ENCODE assay signal across 22 cellular contexts in the genomic region with DNA sequence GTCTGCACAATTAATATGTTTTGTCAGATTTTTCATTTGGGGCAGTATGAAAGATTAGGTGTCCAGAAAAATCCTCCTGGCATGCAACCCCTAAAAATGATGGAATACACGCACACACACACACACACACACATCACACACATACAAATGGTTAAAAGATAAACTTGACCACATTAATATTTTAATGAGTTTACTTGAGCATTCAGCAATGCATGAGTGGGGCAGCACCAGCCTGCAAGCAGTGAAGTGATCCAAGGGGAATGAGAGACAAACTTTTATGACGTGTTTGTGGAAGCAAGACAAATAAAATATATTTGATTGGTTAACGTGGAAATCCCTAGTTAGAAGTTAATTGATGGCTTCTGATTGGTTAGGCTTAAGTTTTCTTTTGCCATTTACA. TPM values are rescaled to one million over a fixed set of nuclear protein-coding genes. Genes with fewer than 3 reads are reported as not detected.
DNase-seq lines count a peak whose midpoint lies in the region; ATAC-seq and TF ChIP-seq lines count a peak whose summit lies in the region.
"Had no signal": no experiment of that assay in that cellular context is flagged by ENCODE, and none has a peak within 500 bp of the region (broad histone marks: within the 10 kb centered on the region; RNA-seq: fewer than 3 reads in every experiment).

No MANE protein-coding gene starts in this region.

- TF ChIP-seq CTCF in 22Rv1 (IDR thresholded peaks at IDR 0.05) (no peak), fibroblast of the aortic adventitia (IDR thresholded peaks at IDR 0.05; ENCODE audit: insufficient read depth, low read length) (no peak), nephron (IDR thresholded peaks at IDR 0.05; ENCODE audit: unreplicated experiment in 3 of 3) (no peak), Calu3 (IDR thresholded peaks at IDR 0.05; ENCODE audit: unreplicated experiment) (no peak), upper lobe of left lung (IDR thresholded peaks at IDR 0.05) (no peak)

- no peak for ATAC-seq in HG03354 (IDR thresholded peaks at IDR 0.05; ENCODE audit: poor library complexity, severe bottlenecking, unreplicated experiment)
- ATAC-seq in upper lobe of left lung (ENCODE audit: low FRiP score in 2 of 2) = no peak

- no peak for TF ChIP-seq EP300 in upper lobe of left lung (IDR thresholded peaks at IDR 0.05)

- H3K4me1 ChIP-seq in upper lobe of left lung = no peaks in the 10 kb centered on the region
- H3K4me1 ChIP-seq: BE2C had no signal

- H3K27me3 ChIP-seq in upper lobe of left lung = no peaks in the 10 kb centered on the region
- H3K27me3 ChIP-seq: BE2C, MG63 had no signal

- no peak overlapping the region for H3K4me3 ChIP-seq in fibroblast of the aortic adventitia (ENCODE audit: low read depth, low read length)
- no peak overlapping the region for H3K4me3 ChIP-seq in upper lobe of left lung
- H3K4me3 ChIP-seq: MG63 had no signal

- 64 to 68% methylated on average over 3 of the region's 3 CpGs for WGBS in upper lobe of left lung, 2 donors

- DNase-seq in amniotic epithelial cell (ENCODE audit: low read depth) (peak; percentile 80), fibroblast of the aortic adventitia (ENCODE audit: low read depth) (peak; percentile 12), NCI-H146 (lab: John Stamatoyannopoulos, UW) (no peak), Calu3 (no peak), upper lobe of left lung (no peak)
- DNase-seq: 8988T; ACHN; BE2C; CD8-positive, alpha-beta memory T cell; DMS79 treated with DMSO at 0.1 percent for 48 hours; KBM-7; MG63; NCI-H1694; NCI-H2029 treated with DMSO at 0.1 percent for 48 hours; NCI-H2227 treated with DMSO at 0.1 percent for 48 hours; NCI-H510A; Right ventricle myocardium superior; RPMI8226 had no signal

- peaks cover 14% of the 10 kb centered on the region for H3K4me1 Mint-ChIP-seq in nephron
- no peaks in the 10 kb centered on the region for H3K4me1 Mint-ChIP-seq in Calu3 (ENCODE audit: low read depth, unreplicated experiment)
- H3K4me1 Mint-ChIP-seq: CD14-positive monocyte had no signal

- BruUV-seq in Calu3 (replicated peaks; lab: Mats Ljungman, UMichigan) = no TSS peak

- TF ChIP-seq POLR2A in upper lobe of left lung (IDR thresholded peaks at IDR 0.05) = no peak

- intact Hi-C loops in Calu3 (cut with micrococcal nuclease; ENCODE audit: unreplicated experiment) = no loop called here

- CTCF ChIA-PET in Calu3 (lab: Charles Lee) = no interaction called here

- no peak overlapping the region for H3K4me3 Mint-ChIP-seq in nephron
- no peak overlapping the region for H3K4me3 Mint-ChIP-seq in Calu3 (ENCODE audit: low read depth, unreplicated experiment)
- H3K4me3 Mint-ChIP-seq: CD14-positive monocyte; CD8-positive, alpha-beta memory T cell had no signal

- H3K9me3 Mint-ChIP-seq in nephron = no peaks in the 10 kb centered on the region
- no peaks in the 10 kb centered on the region for H3K9me3 Mint-ChIP-seq in Calu3 (ENCODE audit: low read depth, unreplicated experiment)
- H3K9me3 Mint-ChIP-seq: CD8-positive, alpha-beta memory T cell had no signal

- H3K27ac ChIP-seq in 22Rv1 (peak overlapping the region; percentile 71), upper lobe of left lung (no peak overlapping the region)

- H3K36me3 Mint-ChIP-seq in nephron (ENCODE audit: low read depth) (no peaks in the 10 kb centered on the region), Calu3 (ENCODE audit: insufficient read depth, unreplicated experiment) (no peaks in the 10 kb centered on the region)
- H3K36me3 Mint-ChIP-seq: CD14-positive monocyte; CD8-positive, alpha-beta memory T cell had no signal

- no peaks in the 10 kb centered on the region for H3K9me3 ChIP-seq in upper lobe of left lung
- H3K9me3 ChIP-seq: BE2C, MG63 had no signal

- no peaks in the 10 kb centered on the region for H3K36me3 ChIP-seq in upper lobe of left lung
- H3K36me3 ChIP-seq: BE2C, MG63 had no signal

- H3K27me3 Mint-ChIP-seq in nephron (ENCODE audit: low read depth) (no peaks in the 10 kb centered on the region), Calu3 (ENCODE audit: unreplicated experiment) (no peaks in the 10 kb centered on the region)

- H3K27ac Mint-ChIP-seq in nephron (peak overlapping the region; percentile 11 to 56 (median 40)), Calu3 (ENCODE audit: unreplicated experiment) (no peak overlapping the region)
- H3K27ac Mint-ChIP-seq: CD14-positive monocyte; CD8-positive, alpha-beta memory T cell had no signal

RNA-seq across cellular contexts. Expression of a gene that starts 29.1 kb away (rescaled TPM):
- total RNA-seq in fibroblast of the aortic adventitia (ENCODE audit: low replicate concordance) = 40.9 and 67.5 TPM in 2 replicates
- 134 and 190 TPM in 2 replicates for total RNA-seq in Calu3 (2022)
- total RNA-seq in upper lobe of left lung = 10 to 100 TPM; 14.6 to 95.6 (median 34.3) TPM

RNA-seq across cellular contexts. Expression of a gene that starts 35.0 kb away (rescaled TPM):
- 29.0 and 67.2 TPM in 2 replicates for total RNA-seq in fibroblast of the aortic adventitia (ENCODE audit: low replicate concordance)
- total RNA-seq in Calu3 (2022) = 38.8 and 47.8 TPM in 2 replicates
- 10 to 100 TPM; 17.2 to 31.3 (median 22.9) TPM for total RNA-seq in upper lobe of left lung

Comparison
In these comparisons a context has a peak if more than half of its experiments do, and no peak if none do; other contexts are left out.
1. DNase-seq: peak in amniotic epithelial cell (single experiment) and fibroblast of the aortic adventitia (single experiment); none in NCI-H146 (single experiment), Calu3 (single experiment) and upper lobe of left lung (0 of 2).